Comparison of ENCODE assay signal across 12 cellular contexts in the genomic region with DNA sequence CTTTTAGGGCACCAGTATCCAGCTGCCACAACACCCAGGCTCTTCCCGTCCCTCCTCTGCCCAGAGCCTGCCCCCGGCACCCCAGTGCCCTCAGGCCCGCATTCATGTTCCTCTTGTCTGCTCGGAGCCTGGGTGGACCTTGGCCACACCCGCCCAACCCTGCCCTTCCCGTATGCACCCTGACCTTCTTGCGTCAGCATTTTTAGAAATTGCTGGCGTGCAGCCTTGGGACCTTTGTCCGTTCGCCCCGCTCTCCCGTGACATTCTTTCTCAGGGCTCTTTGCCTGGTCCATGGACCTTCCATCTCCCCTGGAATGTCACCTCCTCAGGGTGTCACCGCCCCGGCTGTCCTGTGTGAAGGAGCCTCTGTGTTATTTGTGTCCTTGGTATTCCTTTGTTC. TPM values are rescaled to one million over a fixed set of nuclear protein-coding genes. Genes with fewer than 3 reads are reported as not detected.
DNase-seq lines count a peak whose midpoint lies in the region; ATAC-seq and TF ChIP-seq lines count a peak whose summit lies in the region.
"Had no signal": no experiment of that assay in that cellular context is flagged by ENCODE, and none has a peak within 500 bp of the region (broad histone marks: within the 10 kb centered on the region; RNA-seq: fewer than 3 reads in every experiment).

No MANE protein-coding gene starts in this region.

- no peaks in the 10 kb centered on the region for H3K9me3 ChIP-seq in mucosa of descending colon

- ATAC-seq in mucosa of descending colon (peak; percentile 92), GM19467 (IDR thresholded peaks at IDR 0.05; ENCODE audit: unreplicated experiment) (no peak)
- ATAC-seq: activated T-helper 17 cell treated with anti-CD3 and anti-CD28 coated beads, Interleukin-2, amount 50 U/mL, for 72 hours had no signal

- intact Hi-C loops in mucosa of descending colon (cut with DNase I, micrococcal nuclease): no loop called here

- CTCF ChIA-PET in RWPE1 (lab: Yijun Ruan, JAX): no interaction called here

- no peak for TF ChIP-seq CTCF in RWPE1 (conservative IDR thresholded peaks at IDR 0.05; ENCODE audit: low read depth)
- TF ChIP-seq CTCF in mucosa of descending colon (IDR thresholded peaks at IDR 0.05): no peak

- no peaks in the 10 kb centered on the region for H3K36me3 ChIP-seq in mucosa of descending colon (ENCODE audit: low read depth)

- H3K4me3 ChIP-seq in mucosa of descending colon: no peak overlapping the region

- no peak for DNase-seq in RWPE1 (ENCODE audit: low spot score)
- DNase-seq in mucosa of descending colon: peak; percentile 60 to 75 (median 62)
- no peak for DNase-seq in NOMO-1 treated with dmso at 0.1 percent for 144 hours (lab: John Stamatoyannopoulos, UW; ENCODE audit: unreplicated experiment)
- DNase-seq: activated CD4-positive, alpha-beta T cell treated with anti-CD3 and anti-CD28 coated beads for 4 hours; HCEC 1CT; NCI-H2227 treated with DMSO at 0.1 percent for 48 hours; occipital lobe; T-helper 1 cell had no signal

- H3K27ac ChIP-seq in RWPE1: peak overlapping the region; percentile 32

- no peaks in the 10 kb centered on the region for H3K4me1 ChIP-seq in mucosa of descending colon (ENCODE audit: low read depth)

- POLR2A ChIA-PET in RWPE1 (lab: Yijun Ruan, JAX; ENCODE audit: low non-redundant PET): no interaction called here

RNA-seq across cellular contexts. Expression of a gene that starts 7.6 kb away (rescaled TPM):
- total RNA-seq in mucosa of descending colon: 100 to 1,000 TPM; 171 to 219 (median 205) TPM

RNA-seq across cellular contexts. Expression of a gene that starts 9.1 kb away (rescaled TPM):
- under 1 TPM in 1 of 3 donors, not detected in 2; 0.32 TPM for total RNA-seq in mucosa of descending colon
- total RNA-seq: activated T-helper 17 cell treated with anti-CD3 and anti-CD28 coated beads, Interleukin-2, amount 50 U/mL, for 72 hours; occipital lobe had no signal

RNA-seq across cellular contexts. Expression of a gene that starts 25.8 kb away (rescaled TPM):
- total RNA-seq in mucosa of descending colon: under 1 TPM in 1 of 3 donors, not detected in 2; 0.52 TPM
- total RNA-seq: lung microvascular endothelial cell, occipital lobe, OCI-LY7 had no signal

RNA-seq across cellular contexts. Expression of a gene that starts 35.5 kb away (rescaled TPM):
- total RNA-seq in mucosa of descending colon: 10 to 100 TPM; 31.8 to 47.7 (median 44.6) TPM

RNA-seq across cellular contexts. Expression of a gene that starts 39.3 kb away (rescaled TPM):
- total RNA-seq in mucosa of descending colon: 10 to 100 TPM in 2 of 3 donors, 1 to 10 TPM in 1; 4.6 to 30.2 (median 21.5) TPM

Comparison
In these comparisons a context has a peak if more than half of its experiments do, and no peak if none do; other contexts are left out.
1. DNase-seq: peak in mucosa of descending colon (3 of 3); none in RWPE1 (single experiment) and NOMO-1 treated with dmso at 0.1 percent for 144 hours (single experiment).